Comparison of ENCODE assay signal across 22 cellular contexts in genomic region chr12:69000540-69001243, GRCh38.
DNase-seq lines count a peak whose midpoint lies in the region; ATAC-seq and TF ChIP-seq lines count a peak whose summit lies in the region.
"Had no signal": no experiment of that assay in that cellular context is flagged by ENCODE, and none has a peak within 500 bp of the region (broad histone marks: within the 10 kb centered on the region; RNA-seq: fewer than 3 reads in every experiment).

No MANE protein-coding gene starts in this region.

- no peaks in the 10 kb centered on the region for H3K79me2 ChIP-seq in GM23248 (ENCODE audit: insufficient read depth)
- no peaks in the 10 kb centered on the region for H3K79me2 ChIP-seq in smooth muscle cell (ENCODE audit: low read depth)

- H3K9me3 ChIP-seq in GM23248 (ENCODE audit: low read depth) (no peaks in the 10 kb centered on the region), smooth muscle cell (replicated peaks; ENCODE audit: low read depth) (no peaks in the 10 kb centered on the region)
- H3K9me3 ChIP-seq: adrenal gland had no signal

- in situ Hi-C loops in GM23248 (cut with MboI) = no loop called here

- H3K27ac ChIP-seq in GM23248 (peak overlapping the region; percentile 78), smooth muscle cell (ENCODE audit: low read depth) (peak overlapping the region; percentile 11)
- H3K27ac ChIP-seq: adrenal gland, BLaER1 had no signal

- H3F3A ChIP-seq in GM23248 (ENCODE audit: insufficient read depth) (peaks cover 17% of the 10 kb centered on the region), smooth muscle cell (ENCODE audit: low read depth) (no peaks in the 10 kb centered on the region)

- H2AFZ ChIP-seq in GM23248 (peak overlapping the region; percentile 67), smooth muscle cell (ENCODE audit: low read depth) (no peak overlapping the region)

- H3K36me3 ChIP-seq in GM23248 (ENCODE audit: low read depth) (no peaks in the 10 kb centered on the region), smooth muscle cell (ENCODE audit: low read depth) (no peaks in the 10 kb centered on the region)
- H3K36me3 ChIP-seq: adrenal gland, BLaER1 had no signal

- H3K9me2 ChIP-seq in GM23248 (ENCODE audit: insufficient read depth) = no peaks in the 10 kb centered on the region; the same call in 1 of the 2 replicates

- WGBS in GM23248 (ENCODE audit: low coverage in 1 of 2, low lambda C conversion rate in 2 of 2, missing lambda C conversion rate in 2 of 2), 2 experiments = 37 to 43% methylated on average over 2 of the region's 2 CpGs
- WGBS in smooth muscle cell (ENCODE audit: low lambda C conversion rate) = 69% methylated on average over 2 of the region's 2 CpGs

- TF ChIP-seq CTCF in smooth muscle cell (IDR thresholded peaks at IDR 0.05; ENCODE audit: borderline replicate concordance, insufficient read depth, poor library complexity, severe bottlenecking) = no peak

- H3K4me1 ChIP-seq in GM23248 (ENCODE audit: insufficient read depth) = peaks cover 18% of the 10 kb centered on the region
- no peaks in the 10 kb centered on the region for H3K4me1 ChIP-seq in smooth muscle cell (ENCODE audit: low read depth)
- H3K4me1 ChIP-seq: adrenal gland, BLaER1 had no signal

- DNase-seq in GM23248 (peak; percentile 77), amniotic epithelial cell (ENCODE audit: low read depth) (peak; percentile 25), glomerular visceral epithelial cell (ENCODE audit: extremely low spot score) (peak; percentile 5), smooth muscle cell (lab: John Stamatoyannopoulos, UW; ENCODE audit: unreplicated experiment) (no peak), NCI-H82 (lab: John Stamatoyannopoulos, UW) (no peak)
- no peak for DNase-seq in stimulated activated naive CD4-positive, alpha-beta T cell treated with Interleukin-2 at 50 U/mL for 16 hours (lab: John Stamatoyannopoulos, UW)
- DNase-seq: activated CD4-positive, alpha-beta T cell treated with anti-CD3 and anti-CD28 coated beads, Interleukin-2, amount 10 ng/mL, durations not matched to agents 7 days and 5 days; activated CD8-positive, alpha-beta memory T cell treated with anti-CD3 and anti-CD28 coated beads, Interleukin-2, amount 50 U/mL, for 48 hours; activated effector memory CD4-positive, alpha-beta T cell treated with anti-CD3 and anti-CD28 coated beads, Interleukin-2, amount 50 U/mL, for 16 hours; adrenal gland; central memory CD4-positive, alpha-beta T cell; mucosa of descending colon; NCI-H1930; NCI-H446 treated with DMSO at 0.1 percent for 48 hours; nucleus accumbens; right cardiac atrium; stimulated activated CD4-positive, alpha-beta T cell treated with anti-CD3 and anti-CD28 coated beads, Interleukin-1b, Interleukin-23, amount 100 ng/mL, for 48 hours; stimulated activated naive CD8-positive, alpha-beta T cell treated with anti-CD3 and anti-CD28 coated beads, Interleukin-15, amount 100 ng/mL, for 72 hours; SW 1271 had no signal

- H3K27me3 ChIP-seq in GM23248 (replicated peaks; ENCODE audit: insufficient read depth) (no peaks in the 10 kb centered on the region), smooth muscle cell (ENCODE audit: low read depth) (no peaks in the 10 kb centered on the region)
- H3K27me3 ChIP-seq: adrenal gland, BLaER1 had no signal

- H3K9ac ChIP-seq in GM23248 (peak overlapping the region; percentile 37), smooth muscle cell (ENCODE audit: low read depth) (no peak overlapping the region)
- H3K9ac ChIP-seq: BLaER1 had no signal

- H3K4me3 ChIP-seq in GM23248 (no peak overlapping the region; the same call in 1 of the 2 replicates), smooth muscle cell (no peak overlapping the region)
- H3K4me3 ChIP-seq: adrenal gland, BLaER1, GM12878, mucosa of descending colon had no signal

- H3K4me2 ChIP-seq in GM23248 (ENCODE audit: unreplicated experiment) (peak overlapping the region; percentile 48), smooth muscle cell (no peak overlapping the region)
- H3K4me2 ChIP-seq: BLaER1 had no signal

- H4K20me1 ChIP-seq in GM23248 (ENCODE audit: insufficient read depth) = no peaks in the 10 kb centered on the region
- H4K20me1 ChIP-seq in smooth muscle cell (ENCODE audit: low read depth) = no peaks in the 10 kb centered on the region
- H4K20me1 ChIP-seq: BLaER1 had no signal

- no peak for ATAC-seq in HG03520 (IDR thresholded peaks at IDR 0.05; ENCODE audit: unreplicated experiment)
- ATAC-seq: GM12878; mucosa of descending colon; right cardiac atrium; stimulated activated naive CD8-positive, alpha-beta T cell treated with anti-CD3 and anti-CD28 coated beads, Interleukin-15, amount 100 ng/mL, for 72 hours had no signal

Comparison
In these comparisons a context has a peak if more than half of its experiments do, and no peak if none do; other contexts are left out.
1. DNase-seq: peak in GM23248 (single experiment), amniotic epithelial cell (single experiment) and glomerular visceral epithelial cell (single experiment); none in smooth muscle cell (single experiment), NCI-H82 (single experiment) and stimulated activated naive CD4-positive, alpha-beta T cell treated with Interleukin-2 at 50 U/mL for 16 hours (single experiment).